ENCODE assay signal across 24 cellular contexts in genomic region chr5:138258704-138259285, GRCh38. TPM values are rescaled to one million over a fixed set of nuclear protein-coding genes. Genes with fewer than 3 reads are reported as not detected.
DNase-seq lines count a peak whose midpoint lies in the region; ATAC-seq, FAIRE-seq and TF ChIP-seq lines count a peak whose summit lies in the region.
"Had no signal": no experiment of that assay in that cellular context is flagged by ENCODE, and none has a peak within 500 bp of the region (broad histone marks: within the 10 kb centered on the region; RNA-seq: fewer than 3 reads in every experiment).

No MANE protein-coding gene starts in this region.

- peaks cover 2% of the 10 kb centered on the region for H3K4me1 ChIP-seq in endothelial cell of umbilical vein (ENCODE audit: control insufficient read depth, extremely low read depth, insufficient read depth, low read length)
- no peaks in the 10 kb centered on the region for H3K4me1 ChIP-seq in osteoblast (ENCODE audit: insufficient read depth, low read length)
- H3K4me1 ChIP-seq: BE2C had no signal

- peak overlapping the region; percentile 69 for H2AFZ ChIP-seq in endothelial cell of umbilical vein (ENCODE audit: low read depth, low read length)
- H2AFZ ChIP-seq in osteoblast (ENCODE audit: low read length) = no peak overlapping the region

- FAIRE-seq in endothelial cell of umbilical vein (lab: Jason Lieb, UNC) = peak; percentile 42
- FAIRE-seq: D721Med, H54 had no signal

- CTCF ChIA-PET in endothelial cell of umbilical vein (lab: Charles Lee) = interaction anchor here (1.6 kb wide), 1 partner anchor 17 kb away, joined by 3 read pairs; no protein-coding TSS in a partner anchor

- H3K4me3 ChIP-seq in MG63 = no peak overlapping the region
- H3K4me3 ChIP-seq in endothelial cell of umbilical vein (replicated peaks in 1 of 3; ENCODE audit: insufficient read depth in 1 of 3, low read depth in 1 of 3, low read length in 3 of 3) = no peak overlapping the region
- H3K4me3 ChIP-seq in osteoblast (ENCODE audit: insufficient read depth, low read length) = no peak overlapping the region

- H3K79me2 ChIP-seq in endothelial cell of umbilical vein (ENCODE audit: control insufficient read depth, insufficient read depth, low read length) (no peaks in the 10 kb centered on the region), osteoblast (ENCODE audit: insufficient read depth, low read length) (no peaks in the 10 kb centered on the region)

- POLR2A ChIA-PET in endothelial cell of umbilical vein (lab: Charles Lee) = no interaction called here

- dilution Hi-C loops in endothelial cell of umbilical vein (cut with MboI; ENCODE audit: extremely low pct_ligation_motif_present, low sequenced_read_pairs) = no loop called here

- peak; percentile 35 for DNase-seq in ELR (ENCODE audit: low read depth)
- DNase-seq in MG63 = peak; percentile 49
- DNase-seq in endothelial cell of umbilical vein (ENCODE audit: low read depth, low spot score) = peak; percentile 36
- peak; percentile 86 for DNase-seq in osteoblast (ENCODE audit: insufficient read length, low spot score, missing footprints)
- DNase-seq in GM19240 (ENCODE audit: insufficient read length, low spot score) = no peak
- no peak for DNase-seq in COLO668 (lab: John Stamatoyannopoulos, UW; ENCODE audit: unreplicated experiment)
- DNase-seq: ACHN; BE2C; CD4-positive, alpha-beta memory T cell; COR-L47; DMS153; DMS79 treated with DMSO at 0.1 percent for 48 hours; EL; GDM1 had no signal

- no peak for TF ChIP-seq POLR2A in endothelial cell of umbilical vein (IDR thresholded peaks at IDR 0.05; ENCODE audit: low read depth, low read length)

- intact Hi-C loops in endothelial cell of umbilical vein (cut with micrococcal nuclease) = no loop called here

- no TSS peak for BruUV-seq in endothelial cell of umbilical vein (replicated peaks; lab: Mats Ljungman, UMichigan)

- no peak overlapping the region for H3K9ac ChIP-seq in endothelial cell of umbilical vein (replicated peaks; ENCODE audit: extremely low read depth, insufficient read depth, low read length)
- H3K9ac ChIP-seq: KMS-11 had no signal

- H3K27ac ChIP-seq in endothelial cell of umbilical vein (ENCODE audit: insufficient read depth, low read depth, low read length) (no peak overlapping the region), osteoblast (ENCODE audit: low read depth, low read length) (no peak overlapping the region)
- H3K27ac ChIP-seq: C4-2B, KMS-11 had no signal

- TF ChIP-seq CTCF in endothelial cell of umbilical vein (IDR thresholded peaks at IDR 0.05; ENCODE audit: extremely low read depth in 1 of 2, insufficient read depth in 1 of 2, low read depth in 1 of 2, low read length in 2 of 2) = no peak
- no peak for TF ChIP-seq CTCF in osteoblast (IDR thresholded peaks at IDR 0.05; ENCODE audit: extremely low read depth, low read depth, low read length)

- no peaks in the 10 kb centered on the region for H3K27me3 ChIP-seq in MG63
- peaks cover 2% of the 10 kb centered on the region in 2 experiments for H3K27me3 ChIP-seq in endothelial cell of umbilical vein (ENCODE audit: control insufficient read depth in 2 of 2, insufficient read depth in 2 of 2, low read length in 2 of 2)
- peaks cover 14% of the 10 kb centered on the region for H3K27me3 ChIP-seq in osteoblast (ENCODE audit: insufficient read depth, low read length)

- H4K20me1 ChIP-seq in endothelial cell of umbilical vein (replicated peaks; ENCODE audit: control insufficient read depth, extremely low read depth, insufficient read depth, low read length) (no peaks in the 10 kb centered on the region), osteoblast (ENCODE audit: insufficient read depth, low read length) (no peaks in the 10 kb centered on the region)

- no peak overlapping the region for H3K4me2 ChIP-seq in endothelial cell of umbilical vein (ENCODE audit: insufficient read depth, low read length)
- H3K4me2 ChIP-seq in osteoblast (ENCODE audit: insufficient read depth, low read length) = no peak overlapping the region
- H3K4me2 ChIP-seq: KMS-11 had no signal

- H3K9me3 ChIP-seq in MG63 = no peaks in the 10 kb centered on the region; the same call in 1 of the 2 replicates
- no peaks in the 10 kb centered on the region for H3K9me3 ChIP-seq in endothelial cell of umbilical vein (replicated peaks; ENCODE audit: control insufficient read depth, insufficient read depth, low read length)
- H3K9me3 ChIP-seq in osteoblast (ENCODE audit: low read depth, low read length) = no peaks in the 10 kb centered on the region
- H3K9me3 ChIP-seq: BE2C had no signal

- H3K36me3 ChIP-seq in MG63 = no peaks in the 10 kb centered on the region
- no peaks in the 10 kb centered on the region for H3K36me3 ChIP-seq in endothelial cell of umbilical vein (ENCODE audit: control insufficient read depth in 2 of 2, extremely low read depth in 1 of 2, insufficient read depth in 2 of 2, low read length in 2 of 2)
- H3K36me3 ChIP-seq in osteoblast (ENCODE audit: insufficient read depth, low read length) = no peaks in the 10 kb centered on the region
- H3K36me3 ChIP-seq: BE2C had no signal

- no peaks in the 10 kb centered on the region for H3K9me1 ChIP-seq in endothelial cell of umbilical vein (replicated peaks; ENCODE audit: control insufficient read depth, extremely low read depth, insufficient read depth, low read length)

- no peak for ATAC-seq in HG02870 (IDR thresholded peaks at IDR 0.05; ENCODE audit: unreplicated experiment)
- no peak for ATAC-seq in HG02885 (IDR thresholded peaks at IDR 0.05; ENCODE audit: poor library complexity, unreplicated experiment)
- ATAC-seq: HCT116 had no signal

TF ChIP-seq in endothelial cell of umbilical vein, 7 proteins besides CTCF, POLR2A, EP300 and RAD21:
- TF ChIP-seq POLR2AphosphoS5 (IDR thresholded peaks at IDR 0.05; ENCODE audit: insufficient read depth, low read depth, low read length) = no peak
- TF ChIP-seq FOS (IDR thresholded peaks at IDR 0.05; ENCODE audit: borderline replicate concordance, insufficient read depth, low read length) = peak; percentile 81
- TF ChIP-seq MYC (IDR thresholded peaks at IDR 0.05; ENCODE audit: low read depth, low read length) = no peak
- TF ChIP-seq JUN (IDR thresholded peaks at IDR 0.05; ENCODE audit: borderline replicate concordance, insufficient read depth, insufficient read length, low read depth) = no peak

RNA-seq across cellular contexts. Expression of gene GFRA3, which starts 15.6 kb away (rescaled TPM):
- not detected in 2 replicates for total RNA-seq in MG63 (2014; rRNA removed; shearing (Covaris generic); ENCODE audit: low replicate concordance)
- not detected in 2 replicates for total RNA-seq in endothelial cell of umbilical vein
- 0.05 and 0.10 TPM in 2 replicates for polyA plus RNA-seq in endothelial cell of umbilical vein
- polyA plus RNA-seq in endothelial cell of umbilical vein (2011; cell fraction: cytosol; rRNA removed) = 0.03 TPM in 1 of 2 replicates, not detected in the other
- not detected in 2 replicates for polyA plus RNA-seq in endothelial cell of umbilical vein (2011; cell fraction: nucleus; rRNA removed)
- polyA plus RNA-seq in endothelial cell of umbilical vein (2012) = not detected in 2 replicates
- not detected in 2 replicates for polyA minus RNA-seq in endothelial cell of umbilical vein
- not detected for polyA minus RNA-seq in endothelial cell of umbilical vein (2011; cell fraction: cytosol; rRNA and poly(A)+ RNA removed)
- polyA minus RNA-seq in endothelial cell of umbilical vein (2011; cell fraction: nucleus; rRNA and poly(A)+ RNA removed) = not detected in 2 replicates
- total RNA-seq in osteoblast = not detected in 2 replicates
- total RNA-seq: A172; CD4-positive, alpha-beta memory T cell; HT-29 had no signal
- polyA plus RNA-seq: CD4-positive, alpha-beta memory T cell; IgD-negative memory B cell had no signal

RNA-seq across cellular contexts. Expression of gene CDC23, which starts 45.7 kb away (rescaled TPM):
- 33.8 and 44.3 TPM in 2 replicates for total RNA-seq in MG63 (2014; rRNA removed; shearing (Covaris generic); ENCODE audit: low replicate concordance)
- 39.4 and 41.2 TPM in 2 replicates for total RNA-seq in endothelial cell of umbilical vein
- 25.2 and 28.5 TPM in 2 replicates for polyA plus RNA-seq in endothelial cell of umbilical vein
- 25.4 and 27.6 TPM in 2 replicates for polyA plus RNA-seq in endothelial cell of umbilical vein (2011; cell fraction: cytosol; rRNA removed)
- 38.6 and 43.6 TPM in 2 replicates for polyA plus RNA-seq in endothelial cell of umbilical vein (2011; cell fraction: nucleus; rRNA removed)
- 27.0 and 32.6 TPM in 2 replicates for polyA plus RNA-seq in endothelial cell of umbilical vein (2012)
- polyA minus RNA-seq in endothelial cell of umbilical vein = 46.0 and 48.8 TPM in 2 replicates
- polyA minus RNA-seq in endothelial cell of umbilical vein (2011; cell fraction: cytosol; rRNA and poly(A)+ RNA removed) = 19.2 TPM
- polyA minus RNA-seq in endothelial cell of umbilical vein (2011; cell fraction: nucleus; rRNA and poly(A)+ RNA removed) = 24.9 and 38.3 TPM in 2 replicates
- total RNA-seq in osteoblast = 25.6 and 28.6 TPM in 2 replicates

Comparison
In these comparisons a context has a peak if more than half of its experiments do, and no peak if none do; other contexts are left out.
1. DNase-seq: peak in ELR (single experiment), MG63 (single experiment), endothelial cell of umbilical vein (single experiment) and osteoblast (single experiment); none in GM19240 (single experiment) and COLO668 (single experiment).